In the genomic region with DNA sequence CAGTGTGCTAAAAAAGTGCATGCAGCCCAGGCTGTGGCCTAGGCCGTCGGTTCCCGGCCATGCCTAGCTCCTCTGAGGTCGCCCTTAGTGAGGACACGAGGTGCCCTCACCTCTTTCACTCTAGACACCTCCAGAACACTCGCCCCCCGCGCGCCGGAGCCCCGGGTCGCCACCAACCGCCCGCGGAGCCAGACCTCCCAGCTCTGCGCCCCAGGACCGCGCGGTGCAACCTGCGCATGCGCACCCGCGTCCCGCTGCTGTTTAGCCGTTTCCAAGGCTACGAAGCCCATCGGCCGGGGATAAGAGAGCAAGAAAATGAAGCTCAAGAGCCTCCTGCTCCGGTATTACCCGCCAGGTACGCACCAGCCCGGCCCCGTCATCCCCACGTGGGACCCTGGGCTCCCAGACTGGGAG, we compare ENCODE assay signal across 9 cellular contexts. TPM values are rescaled to one million over a fixed set of nuclear protein-coding genes. Genes with fewer than 3 reads are reported as not detected.
DNase-seq lines count a peak whose midpoint lies in the region; ATAC-seq and TF ChIP-seq lines count a peak whose summit lies in the region.
"Had no signal": no experiment of that assay in that cellular context is flagged by ENCODE, and none has a peak within 500 bp of the region (broad histone marks: within the 10 kb centered on the region; RNA-seq: fewer than 3 reads in every experiment).

Gene DAW1 (plus strand): TSS at position 257 of the 414 bp plus-strand sequence. CDS start 59 bp downstream, at position 316.

- no peaks in the 10 kb centered on the region for H4K20me1 ChIP-seq in PC-3 (ENCODE audit: low read length)

- no TSS peak for BruUV-seq in PC-3 (replicated peaks; lab: Mats Ljungman, UMichigan)

- H3K4me3 ChIP-seq in PC-3 (ENCODE audit: low read length) = peak within 1 kb of the TSS; percentile 17; the same call in 1 of the 2 replicates

- H2AFZ ChIP-seq in PC-3 (ENCODE audit: low read length) = peak within 1 kb of the TSS; percentile 79

- H3K79me2 ChIP-seq in PC-3 (ENCODE audit: low read length) = no peaks in the 10 kb centered on the region

- CTCF ChIA-PET in PC-3 (lab: Charles Lee) = no interaction called here

- TF ChIP-seq CTCF in PC-3 (conservative IDR thresholded peaks at IDR 0.05; ENCODE audit: low read depth, low read length) = no peak
- TF ChIP-seq CTCF in progenitor cell of endocrine pancreas (IDR thresholded peaks at IDR 0.05; ENCODE audit: unreplicated experiment) = no peak

- H3K27me3 ChIP-seq in PC-3 (ENCODE audit: low read length) = no peaks in the 10 kb centered on the region

- intact Hi-C loops in PC-3 (cut with micrococcal nuclease) (loop anchor here (10.0 kb wide), 2 partner anchors 397 to 467 kb away; partner anchors contain the start of gene AGFG1), cardiac septum (cut with DNase I) (no loop called here)

- H3K27me3 Mint-ChIP-seq in activated naive CD8-positive, alpha-beta T cell treated with anti-CD3 and anti-CD28 coated beads, Interleukin-2, amount 50 U/mL, for 24 hours = peaks cover 30% of the 10 kb centered on the region
- H3K27me3 Mint-ChIP-seq in progenitor cell of endocrine pancreas = peaks cover 32% of the 10 kb centered on the region

- peak within 1 kb of the TSS; percentile 86 for H3K27ac ChIP-seq in PC-3 (ENCODE audit: low read length)

- DNase-seq in activated gamma-delta T cell treated with Interleukin-2 at 50 U/mL for 16 hours (peak; percentile 5), activated gamma-delta T cell (lab: John Stamatoyannopoulos, UW) (no peak), PC-3 (no peak), cardiac septum (ENCODE audit: low spot score) (peak; percentile 77), progenitor cell of endocrine pancreas (ENCODE audit: low spot score, unreplicated experiment) (peak; percentile 65), MV-4-11 (lab: John Stamatoyannopoulos, UW) (no peak)
- peak; percentile 50 for DNase-seq in activated naive CD8-positive, alpha-beta T cell treated with anti-CD3 and anti-CD28 coated beads, Interleukin-2, amount 50 U/mL, for 24 hours
- DNase-seq: DND-41 had no signal

- H3K36me3 Mint-ChIP-seq in activated naive CD8-positive, alpha-beta T cell treated with anti-CD3 and anti-CD28 coated beads, Interleukin-2, amount 50 U/mL, for 24 hours (ENCODE audit: low read depth) = no peaks in the 10 kb centered on the region
- H3K36me3 Mint-ChIP-seq in progenitor cell of endocrine pancreas (ENCODE audit: insufficient read depth) = no peaks in the 10 kb centered on the region

- H3K9me3 Mint-ChIP-seq in activated naive CD8-positive, alpha-beta T cell treated with anti-CD3 and anti-CD28 coated beads, Interleukin-2, amount 50 U/mL, for 24 hours = no peaks in the 10 kb centered on the region
- H3K9me3 Mint-ChIP-seq in progenitor cell of endocrine pancreas (ENCODE audit: low read depth) = no peaks in the 10 kb centered on the region

- H3K27ac Mint-ChIP-seq in activated naive CD8-positive, alpha-beta T cell treated with anti-CD3 and anti-CD28 coated beads, Interleukin-2, amount 50 U/mL, for 24 hours = no peak within 1 kb of the TSS
- H3K27ac Mint-ChIP-seq in progenitor cell of endocrine pancreas = no peak within 1 kb of the TSS

- H3K4me3 Mint-ChIP-seq in activated naive CD8-positive, alpha-beta T cell treated with anti-CD3 and anti-CD28 coated beads, Interleukin-2, amount 50 U/mL, for 24 hours = no peak within 1 kb of the TSS
- H3K4me3 Mint-ChIP-seq in progenitor cell of endocrine pancreas (ENCODE audit: low read depth) = peak within 1 kb of the TSS; percentile 59

- peak within 1 kb of the TSS; percentile 57 for H3K4me2 ChIP-seq in PC-3 (ENCODE audit: low read length)

- H3K36me3 ChIP-seq in PC-3 (ENCODE audit: low read depth, low read length) = no peaks in the 10 kb centered on the region

- peaks cover 39% of the 10 kb centered on the region for H3K4me1 ChIP-seq in PC-3 (ENCODE audit: insufficient read depth, low read length)

- no peaks in the 10 kb centered on the region for H3K9me2 ChIP-seq in PC-3 (replicated peaks; ENCODE audit: low read length)

- no peaks in the 10 kb centered on the region for H3K9me3 ChIP-seq in PC-3 (ENCODE audit: low read length)

- H3K4me1 Mint-ChIP-seq in activated naive CD8-positive, alpha-beta T cell treated with anti-CD3 and anti-CD28 coated beads, Interleukin-2, amount 50 U/mL, for 24 hours = no peaks in the 10 kb centered on the region
- H3K4me1 Mint-ChIP-seq in progenitor cell of endocrine pancreas (ENCODE audit: low read depth) = no peaks in the 10 kb centered on the region

- no peak for ATAC-seq in PC-3
- peak; percentile 79 for ATAC-seq in activated naive CD8-positive, alpha-beta T cell treated with anti-CD3 and anti-CD28 coated beads, Interleukin-2, amount 50 U/mL, for 24 hours
- no peak for ATAC-seq in HG03378 (IDR thresholded peaks at IDR 0.05; ENCODE audit: unreplicated experiment)

- POLR2A ChIA-PET in PC-3 (lab: Charles Lee; ENCODE audit: unreplicated experiment) = no interaction called here

- H3F3A ChIP-seq in PC-3 (ENCODE audit: low read length, unreplicated experiment) = no peaks in the 10 kb centered on the region

- peak within 1 kb of the TSS; percentile 24; the same call in 1 of the 2 replicates for H3K9ac ChIP-seq in PC-3 (ENCODE audit: low read length)

RNA-seq across cellular contexts. Expression of gene DAW1, which starts in this region (rescaled TPM):
- total RNA-seq in PC-3 (2014; rRNA removed) = 1.0 and 1.5 TPM in 2 replicates
- total RNA-seq in cardiac septum = not detected
- total RNA-seq in progenitor cell of endocrine pancreas = 0.42 TPM in 1 of 2 replicates, not detected in the other

Comparison
In these comparisons a context has a peak if more than half of its experiments do, and no peak if none do; other contexts are left out.
1. DNase-seq: peak in activated gamma-delta T cell treated with Interleukin-2 at 50 U/mL for 16 hours (single experiment) and activated naive CD8-positive, alpha-beta T cell treated with anti-CD3 and anti-CD28 coated beads, Interleukin-2, amount 50 U/mL, for 24 hours (single experiment); none in activated gamma-delta T cell (single experiment), PC-3 (single experiment) and MV-4-11 (single experiment).
2. Peak in DNase-seq in cardiac septum; RNA of the gene not detected or under 1 TPM.
3. Peak in DNase-seq in progenitor cell of endocrine pancreas; RNA of the gene not detected or under 1 TPM.